8 cellular contexts compared by ENCODE assay signal in the genomic region with DNA sequence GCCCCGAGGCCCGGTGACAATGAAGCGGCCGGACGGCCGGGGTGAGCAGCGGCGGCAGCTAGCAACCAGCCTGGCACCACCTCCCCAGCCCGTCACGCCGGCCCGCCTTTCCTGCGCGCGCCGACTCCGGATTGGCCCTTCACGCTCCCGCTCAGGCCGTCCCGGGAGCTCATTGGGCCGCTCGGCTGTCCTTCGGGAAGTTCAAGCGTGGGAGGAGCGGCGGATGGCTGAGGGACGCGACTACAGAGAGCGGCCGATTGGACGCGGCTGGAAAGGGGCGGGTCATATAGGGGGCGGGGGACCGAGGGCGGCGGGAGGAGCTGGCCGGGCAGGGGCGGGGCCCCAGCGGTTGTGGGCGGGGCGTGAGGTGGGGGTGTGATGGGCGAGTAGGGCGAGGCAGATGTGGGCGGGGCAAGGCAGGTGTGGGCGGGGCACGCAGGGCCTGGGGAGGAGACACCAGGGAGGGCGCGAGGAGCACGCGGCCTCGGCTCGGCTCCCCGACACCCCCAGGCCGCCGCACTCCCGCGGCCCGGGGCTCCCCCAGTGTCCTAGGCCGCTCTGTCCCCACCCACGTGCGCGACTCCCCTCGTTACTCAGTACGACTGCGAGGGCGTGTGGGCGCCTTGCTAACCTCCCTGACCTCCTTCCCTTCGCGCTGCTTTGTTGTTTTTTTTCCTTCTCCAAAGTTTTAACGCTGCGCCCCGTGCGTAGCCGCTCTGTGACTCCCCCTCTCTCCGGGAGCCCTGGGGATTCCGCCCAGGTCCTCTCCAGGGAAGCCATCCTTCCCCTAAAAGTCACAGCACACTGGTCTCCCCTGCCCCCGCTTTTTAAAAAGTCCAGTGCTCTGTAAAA. TPM values are rescaled to one million over a fixed set of nuclear protein-coding genes. Genes with fewer than 3 reads are reported as not detected.
DNase-seq lines count a peak whose midpoint lies in the region; ATAC-seq and TF ChIP-seq lines count a peak whose summit lies in the region.

CEP131 (minus strand) TSS at position 60 of the 852 bp plus-strand sequence. CDS start 2,909 bp downstream, outside the sequence.

- TF ChIP-seq CTCF in GM13977 (IDR thresholded peaks at IDR 0.05; ENCODE audit: extremely low read depth, insufficient read depth, missing control alignments): no peak

- ATAC-seq in HG02885 (IDR thresholded peaks at IDR 0.05; ENCODE audit: poor library complexity, unreplicated experiment) (peak; percentile 95), left cardiac atrium (peak; percentile 99)

- in situ Hi-C loops in GM13977 (cut with MboI; ENCODE audit: low pct_unique_long_range_greater_than_20kb, low sequenced_read_pairs, unreplicated experiment): no loop called here

- intact Hi-C loops in T-helper 1 cell treated with Interleukin-12 subunit alpha and Interleukin-12 subunit beta and Interleukin-4 antibody, amounts not matched to agents 30 ng/mL and 1 ng/mL, for 36 hours (cut with micrococcal nuclease): loop anchor here (1.0 to 5.0 kb wide), 7 partner anchors 16 to 960 kb away; partner anchors contain the start of genes NDUFAF8 and TEPSIN
- intact Hi-C loops in left cardiac atrium (cut with DNase I) (no loop called here), posterior vena cava (cut with DNase I) (no loop called here)

- DNase-seq in GM13977 (ENCODE audit: low spot score): peak; percentile 100
- peak; percentile 85 for DNase-seq in NCI-H1694 (lab: John Stamatoyannopoulos, UW)
- DNase-seq in amniotic epithelial cell (ENCODE audit: low read depth): peak; percentile 95
- peak; percentile 99 for DNase-seq in left cardiac atrium
- peak; percentile 100 for DNase-seq in posterior vena cava (ENCODE audit: low spot score)
- DNase-seq in ureter (ENCODE audit: low spot score): peak; percentile 99

RNA-seq across cellular contexts. Expression of gene CEP131, which starts in this region (rescaled TPM):
- 10.6 and 13.3 TPM in 2 replicates for total RNA-seq in T-helper 1 cell treated with Interleukin-12 subunit alpha and Interleukin-12 subunit beta and Interleukin-4 antibody, amounts not matched to agents 30 ng/mL and 1 ng/mL, for 36 hours
- total RNA-seq in left cardiac atrium: 1 to 10 TPM; 4.9 to 5.7 TPM
- total RNA-seq in posterior vena cava: 1 to 10 TPM; 2.9 to 5.0 TPM
- 5.4 TPM for total RNA-seq in ureter

Comparison
In these comparisons a context has a peak if more than half of its experiments do, and no peak if none do; other contexts are left out.
1. Peak in every context shown above with its lines: DNase-seq and ATAC-seq.